In genomic region chr9:131722260-131722659, GRCh38 we compare ENCODE assay signal across 12 cellular contexts. TPM values are rescaled to one million over a fixed set of nuclear protein-coding genes. Genes with fewer than 3 reads are reported as not detected.
DNase-seq lines count a peak whose midpoint lies in the region; ATAC-seq and TF ChIP-seq lines count a peak whose summit lies in the region.
"Had no signal": no experiment of that assay in that cellular context is flagged by ENCODE, and none has a peak within 500 bp of the region (broad histone marks: within the 10 kb centered on the region; RNA-seq: fewer than 3 reads in every experiment).

No MANE protein-coding gene starts in this region.

- TF ChIP-seq RAD21 in SK-N-SH (IDR thresholded peaks at IDR 0.05; ENCODE audit: low read length): no peak

- WGBS in SK-N-SH (ENCODE audit: low lambda C conversion rate): 89% methylated on average over 5 of the region's 8 CpGs

- peaks cover 4 to 9% of the 10 kb centered on the region in 2 experiments; a peak in 3 of 4 replicates for H3K4me1 ChIP-seq in SK-N-SH (ENCODE audit: control insufficient read depth in 1 of 2, insufficient read depth in 2 of 2, low read depth in 1 of 2, low read length in 1 of 2)
- H3K4me1 ChIP-seq in gastrocnemius medialis: peaks cover 60 to 71% of the 10 kb centered on the region in 2 donors
- no peaks in the 10 kb centered on the region for H3K4me1 ChIP-seq in PC-9 (replicated peaks; ENCODE audit: insufficient read depth)

- in situ Hi-C loops in brain microvascular endothelial cell (cut with HindIII; ENCODE audit: low pct_ligation_motif_present, low sequenced_read_pairs) (no loop called here), gastrocnemius medialis (cut with MboI; ENCODE audit: low sequenced_read_pairs in 4 of 4) (no loop called here)

- H3K36me3 ChIP-seq in SK-N-SH (replicated peaks in 1 of 2; ENCODE audit: control insufficient read depth in 1 of 2, insufficient read depth in 2 of 2, low read length in 1 of 2): no peaks in the 10 kb centered on the region
- no peaks in the 10 kb centered on the region for H3K36me3 ChIP-seq in brain microvascular endothelial cell (replicated peaks)
- no peaks in the 10 kb centered on the region for H3K36me3 ChIP-seq in gastrocnemius medialis
- no peaks in the 10 kb centered on the region for H3K36me3 ChIP-seq in PC-9 (ENCODE audit: low read depth)

- no peak overlapping the region for H3K4me2 ChIP-seq in SK-N-SH
- no peak overlapping the region for H3K4me2 ChIP-seq in PC-9

- DNase-seq in SK-N-SH (peak; percentile 40), NCI-H2171 treated with DMSO at 0.1 percent for 48 hours (lab: John Stamatoyannopoulos, UW) (peak; percentile 100), brain microvascular endothelial cell (no peak), gastrocnemius medialis (no peak), PC-9 (no peak), NCI-H1930 (lab: John Stamatoyannopoulos, UW) (no peak)
- DNase-seq: ACHN, testis had no signal

- no peaks in the 10 kb centered on the region for H3F3A ChIP-seq in SK-N-SH (replicated peaks; ENCODE audit: insufficient read depth)
- no peaks in the 10 kb centered on the region for H3F3A ChIP-seq in PC-9 (ENCODE audit: insufficient read depth, low read depth)

- no peak for TF ChIP-seq EP300 in SK-N-SH (IDR thresholded peaks at IDR 0.05; ENCODE audit: borderline replicate concordance in 1 of 2, low read depth in 1 of 2, low read length in 1 of 2)

- CTCF ChIA-PET in SK-N-SH (lab: Yijun Ruan, JAX): interaction anchor here (1.3 to 2.0 kb wide), 3 partner anchors 10 to 131 kb away, joined by 5 to 7 read pairs (median 6); no protein-coding TSS in a partner anchor
- CTCF ChIA-PET in PC-9 (lab: Charles Lee): no interaction called here

- BruUV-seq in PC-9 (replicated peaks; lab: Mats Ljungman, UMichigan): no TSS peak

- no peak for TF ChIP-seq POLR2A in gastrocnemius medialis (IDR thresholded peaks at IDR 0.05)

- POLR2A ChIA-PET in SK-N-SH (lab: Yijun Ruan, JAX): no interaction called here
- POLR2A ChIA-PET in PC-9 (lab: Charles Lee; ENCODE audit: unreplicated experiment): no interaction called here

- H3K9me2 ChIP-seq in SK-N-SH: no peaks in the 10 kb centered on the region
- no peaks in the 10 kb centered on the region for H3K9me2 ChIP-seq in PC-9 (ENCODE audit: insufficient read depth)

- H3K9me3 ChIP-seq in SK-N-SH (no peaks in the 10 kb centered on the region), gastrocnemius medialis (no peaks in the 10 kb centered on the region), PC-9 (ENCODE audit: insufficient read depth, low read depth) (no peaks in the 10 kb centered on the region)
- H3K9me3 ChIP-seq: testis had no signal

- no peak overlapping the region for H2AFZ ChIP-seq in SK-N-SH (ENCODE audit: low read depth)
- no peak overlapping the region for H2AFZ ChIP-seq in PC-9

- H3K9ac ChIP-seq in SK-N-SH: no peak overlapping the region

- H3K79me2 ChIP-seq in SK-N-SH (ENCODE audit: insufficient read depth): peaks cover 78% of the 10 kb centered on the region
- H3K79me2 ChIP-seq in PC-9 (ENCODE audit: low read depth): no peaks in the 10 kb centered on the region

- peaks cover 35% of the 10 kb centered on the region for H4K20me1 ChIP-seq in SK-N-SH (ENCODE audit: insufficient read depth)
- no peaks in the 10 kb centered on the region; the same call in 1 of the 2 replicates for H4K20me1 ChIP-seq in PC-9 (ENCODE audit: insufficient read depth)

- H3K27me3 ChIP-seq in SK-N-SH (ENCODE audit: insufficient read depth): no peaks in the 10 kb centered on the region
- H3K27me3 ChIP-seq in brain microvascular endothelial cell (replicated peaks): no peaks in the 10 kb centered on the region
- no peaks in the 10 kb centered on the region for H3K27me3 ChIP-seq in gastrocnemius medialis
- H3K27me3 ChIP-seq in PC-9 (ENCODE audit: insufficient read depth, low read depth): no peaks in the 10 kb centered on the region
- H3K27me3 ChIP-seq: testis had no signal

- TF ChIP-seq CTCF in SK-N-SH (IDR thresholded peaks at IDR 0.05) (no peak), brain microvascular endothelial cell (IDR thresholded peaks at IDR 0.05; ENCODE audit: low read depth, low read length, missing control alignments) (peak; percentile 4), gastrocnemius medialis (IDR thresholded peaks at IDR 0.05 in 4 of 5, conservative IDR thresholded peaks at IDR 0.05 in 1 of 5) (no peak), PC-9 (conservative IDR thresholded peaks at IDR 0.05) (no peak)

- intact Hi-C loops in gastrocnemius medialis (cut with DNase I; ENCODE audit: low total_unique reads) (no loop called here), PC-9 (cut with micrococcal nuclease; ENCODE audit: unreplicated experiment) (no loop called here)

- H3K4me3 ChIP-seq in SK-N-SH (ENCODE audit: low read depth in 2 of 2, low read length in 1 of 2): no peak overlapping the region
- H3K4me3 ChIP-seq in brain microvascular endothelial cell (ENCODE audit: low read depth, low read length): no peak overlapping the region
- H3K4me3 ChIP-seq in gastrocnemius medialis: no peak overlapping the region
- H3K4me3 ChIP-seq in PC-9: no peak overlapping the region
- H3K4me3 ChIP-seq: testis had no signal

- ATAC-seq in SK-N-SH treated with all-trans-retinoic acid at 6 μM for 48 hours: no peak
- no peak for ATAC-seq in gastrocnemius medialis
- ATAC-seq in GM19452 (IDR thresholded peaks at IDR 0.05; ENCODE audit: unreplicated experiment): no peak
- ATAC-seq: sciatic nerve had no signal

- H3K27ac ChIP-seq in SK-N-SH (ENCODE audit: low read depth in 2 of 2, low read length in 1 of 2) (no peak overlapping the region), brain microvascular endothelial cell (no peak overlapping the region), gastrocnemius medialis (peak overlapping the region in 3 of 4 donors; percentile 6 to 32 (median 9)), PC-9 (no peak overlapping the region)
- H3K27ac ChIP-seq: testis, VCaP had no signal

TF ChIP-seq in SK-N-SH, 30 proteins besides CTCF, POLR2A, EP300 and RAD21 (continues in another document):
- TF ChIP-seq MAX (IDR thresholded peaks at IDR 0.05; ENCODE audit: low read depth) (no peak), RXRA (IDR thresholded peaks at IDR 0.05; ENCODE audit: borderline replicate concordance, low read depth) (no peak), MEF2A (IDR thresholded peaks at IDR 0.05; ENCODE audit: borderline replicate concordance, low read depth) (no peak), GABPA (IDR thresholded peaks at IDR 0.05; ENCODE audit: low read depth) (no peak), POLR2AphosphoS5 (IDR thresholded peaks at IDR 0.05; ENCODE audit: low read depth, low read length) (no peak), NRF1 (IDR thresholded peaks at IDR 0.05; ENCODE audit: low read depth, low read length) (no peak), NFIC (IDR thresholded peaks at IDR 0.05; ENCODE audit: borderline replicate concordance) (no peak), TEAD4 (IDR thresholded peaks at IDR 0.05; ENCODE audit: borderline replicate concordance, insufficient read depth) (no peak), SIN3A (IDR thresholded peaks at IDR 0.05; ENCODE audit: borderline replicate concordance, low read depth, low read length) (no peak), PBX3 (IDR thresholded peaks at IDR 0.05) (no peak)

TF ChIP-seq in SK-N-SH treated with all-trans-retinoic acid at 6 μM for 48 hours, 23 proteins besides CTCF, POLR2A, EP300 and RAD21 (continues in another document):
- TF ChIP-seq ZNF565 (CRISPR knock-in tag; conservative IDR thresholded peaks at IDR 0.05; ENCODE audit: low read depth): no peak
- no peak for TF ChIP-seq ZFP30 (CRISPR knock-in tag; IDR thresholded peaks at IDR 0.05)
- no peak for TF ChIP-seq ISL1 (CRISPR knock-in tag; IDR thresholded peaks at IDR 0.05)
- no peak for TF ChIP-seq PPARA (CRISPR knock-in tag; IDR thresholded peaks at IDR 0.05; ENCODE audit: borderline replicate concordance)
- no peak for TF ChIP-seq ESRRG (CRISPR knock-in tag; IDR thresholded peaks at IDR 0.05)
- TF ChIP-seq CSDC2 (CRISPR knock-in tag; IDR thresholded peaks at IDR 0.05): no peak
- TF ChIP-seq ZNF8 (CRISPR knock-in tag; IDR thresholded peaks at IDR 0.05): no peak
- TF ChIP-seq BACH2 (CRISPR knock-in tag; IDR thresholded peaks at IDR 0.05; ENCODE audit: borderline replicate concordance): no peak
- TF ChIP-seq GLIS3 (CRISPR knock-in tag; IDR thresholded peaks at IDR 0.05): no peak
- TF ChIP-seq CREB5 (CRISPR knock-in tag; IDR thresholded peaks at IDR 0.05; ENCODE audit: low read depth): no peak
- no peak for TF ChIP-seq ZC3H10 (CRISPR knock-in tag; IDR thresholded peaks at IDR 0.05)
- TF ChIP-seq RARB (CRISPR knock-in tag; IDR thresholded peaks at IDR 0.05): no peak

RNA-seq across cellular contexts. Expression of gene RAPGEF1, which starts 17.6 kb away (rescaled TPM):
- polyA plus RNA-seq in SK-N-SH (2012; rRNA removed): 26.2 and 27.0 TPM in 2 replicates
- polyA plus RNA-seq in SK-N-SH (2012; cell fraction: cytosol; rRNA removed): 16.1 and 21.6 TPM in 2 replicates
- 28.8 and 31.1 TPM in 2 replicates for polyA plus RNA-seq in SK-N-SH (2012; cell fraction: nucleus; rRNA removed)
- total RNA-seq in gastrocnemius medialis (100 to 1,000 TPM; 123 to 296 (median 217) TPM), PC-9 (2021) (66.5 and 76.0 TPM in 2 replicates)

Comparison
In these comparisons a context has a peak if more than half of its experiments do, and no peak if none do; other contexts are left out.
1. DNase-seq: peak in SK-N-SH (single experiment) and NCI-H2171 treated with DMSO at 0.1 percent for 48 hours (single experiment); none in brain microvascular endothelial cell (single experiment), gastrocnemius medialis (0 of 2), PC-9 (0 of 2) and NCI-H1930 (0 of 2).
2. H3K27ac ChIP-seq: peak in gastrocnemius medialis (3 of 4); none in SK-N-SH (0 of 2), brain microvascular endothelial cell (single experiment) and PC-9 (single experiment).